1 cellular context compared by ENCODE assay signal in the genomic region with DNA sequence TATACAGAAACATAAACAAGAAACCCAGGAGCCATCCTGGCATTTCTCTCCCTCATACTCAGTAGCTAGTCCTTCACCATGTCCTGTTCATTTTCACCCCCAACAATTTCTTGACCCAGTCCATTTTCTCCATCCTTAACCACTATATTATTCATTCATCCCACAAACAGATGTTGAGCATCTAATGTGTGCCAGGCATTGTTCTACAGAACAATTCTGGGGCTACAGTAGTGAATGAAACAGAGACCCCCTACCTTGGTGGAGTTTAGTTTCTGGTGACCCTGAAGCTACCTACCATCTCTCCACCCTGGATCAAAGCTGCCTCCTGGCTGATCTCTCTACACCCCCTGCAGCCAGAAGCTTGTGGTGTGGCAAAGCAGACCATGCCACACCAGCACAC.
TF ChIP-seq lines count a peak whose summit lies in the region.

No MANE protein-coding gene starts in this region.

TF ChIP-seq in IMR-90, 13 proteins besides CTCF, POLR2A, EP300 and RAD21:
- TF ChIP-seq CHD1 (IDR thresholded peaks at IDR 0.05; ENCODE audit: low read depth, low read length) (no peak), RCOR1 (IDR thresholded peaks at IDR 0.05; ENCODE audit: insufficient replicate concordance, low read length) (no peak)
